ENCODE assay signal across 18 cellular contexts in genomic region chr20:50356522-50356880, GRCh38.
"Had no signal": no experiment of that assay in that cellular context is flagged by ENCODE, and none has a peak within 500 bp of the region (broad histone marks: within the 10 kb centered on the region; RNA-seq: fewer than 3 reads in every experiment).

No MANE protein-coding gene starts in this region.

- FAIRE-seq: small intestine had no signal

- H3K4me3 ChIP-seq: ascending aorta, colonic mucosa, left ventricle myocardium inferior, prostate gland, transverse colon, vagina had no signal

- H3K9me3 ChIP-seq: ascending aorta, colonic mucosa, left ventricle myocardium inferior, prostate gland, transverse colon, vagina had no signal

- ATAC-seq: right cardiac atrium had no signal

- H3K27ac ChIP-seq: ascending aorta, colonic mucosa, left ventricle myocardium inferior, prostate gland, transverse colon, vagina had no signal

- DNase-seq: activated CD4-positive, alpha-beta T cell treated with anti-CD3 and anti-CD28 coated beads for 1 hour; activated CD8-positive, alpha-beta memory T cell treated with anti-CD3 and anti-CD28 coated beads for 24 hours; activated CD8-positive, alpha-beta memory T cell treated with anti-CD3 and anti-CD28 coated beads, Interleukin-2, amount 50 U/mL, for 48 hours; activated gamma-delta T cell treated with Interleukin-2 at 50 U/mL for 16 hours; colonic mucosa; foreskin melanocyte; kidney glomerular epithelial cell; left ventricle myocardium inferior; mammary epithelial cell; nephron progenitor cell; right cardiac atrium; small intestine; stimulated activated CD4-positive, alpha-beta T cell treated with anti-CD3 and anti-CD28 coated beads, Interleukin-15, amount 100 ng/mL, for 24 hours; stimulated activated CD4-positive, alpha-beta T cell treated with anti-CD3 and anti-CD28 coated beads, Interleukin-2, amount 100 ng/mL, for 48 hours; transverse colon had no signal

- H3K36me3 ChIP-seq: ascending aorta, colonic mucosa, left ventricle myocardium inferior, prostate gland, transverse colon, vagina had no signal

- H3K4me1 ChIP-seq: ascending aorta, colonic mucosa, left ventricle myocardium inferior, prostate gland had no signal

- H3K27me3 ChIP-seq: ascending aorta, colonic mucosa, transverse colon, vagina had no signal
